Comparison of ENCODE assay signal across 11 cellular contexts in the genomic region with DNA sequence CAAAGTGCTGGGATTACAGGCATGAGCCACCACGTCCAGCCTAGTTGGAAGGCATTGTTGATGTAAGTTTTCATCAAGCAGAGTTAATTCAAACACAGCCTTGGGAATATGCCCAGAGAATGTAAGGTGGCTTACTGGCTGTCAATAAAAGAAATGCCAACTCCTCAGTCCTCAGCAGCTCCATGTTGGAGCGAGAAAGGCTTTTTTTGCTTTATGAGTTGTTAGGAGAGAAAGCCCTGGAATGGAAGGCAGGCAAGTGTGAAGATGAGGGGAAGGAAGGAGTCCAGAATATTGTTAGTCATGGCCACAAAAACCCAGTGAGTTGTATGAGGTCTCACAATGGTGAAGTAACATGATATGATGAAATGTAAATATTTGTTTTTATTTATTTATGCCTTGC. TPM values are rescaled to one million over a fixed set of nuclear protein-coding genes. Genes with fewer than 3 reads are reported as not detected.
A peak's percentile ranks its signal among the peaks of the same experiment; 100 is the strongest.
DNase-seq lines count a peak whose midpoint lies in the region; ATAC-seq and TF ChIP-seq lines count a peak whose summit lies in the region.
"Had no signal": no experiment of that assay in that cellular context is flagged by ENCODE, and none has a peak within 500 bp of the region (broad histone marks: within the 10 kb centered on the region; RNA-seq: fewer than 3 reads in every experiment).

No MANE protein-coding gene starts in this region.

- TF ChIP-seq CTCF in VCaP (conservative IDR thresholded peaks at IDR 0.05), result no peak
- no peak for TF ChIP-seq CTCF in upper lobe of left lung (IDR thresholded peaks at IDR 0.05)

- H3K27ac Mint-ChIP-seq in activated CD4-positive, alpha-beta memory T cell treated with anti-CD3 and anti-CD28 coated beads for 36 hours, result peak overlapping the region; percentile 11
- no peak overlapping the region for H3K27ac Mint-ChIP-seq in activated CD4-positive, alpha-beta memory T cell treated with anti-CD3 and anti-CD28 coated beads, Interleukin-2, amount 10 ng/mL, durations not matched to agents 7 days and 5 days

- ATAC-seq in left lobe of liver, result peak; percentile 43
- no peak for ATAC-seq in upper lobe of left lung (ENCODE audit: low FRiP score in 2 of 2)
- no peak for ATAC-seq in GM18870 (IDR thresholded peaks at IDR 0.05; ENCODE audit: unreplicated experiment)
- no peak for ATAC-seq in right cardiac atrium
- ATAC-seq: mucosa of descending colon had no signal

- H3K9me3 ChIP-seq in upper lobe of left lung (no peaks in the 10 kb centered on the region), right cardiac atrium (ENCODE audit: control insufficient read depth, low read length) (no peaks in the 10 kb centered on the region)
- H3K9me3 ChIP-seq: mucosa of descending colon had no signal

- H3K9me3 Mint-ChIP-seq in activated CD4-positive, alpha-beta memory T cell treated with anti-CD3 and anti-CD28 coated beads for 36 hours, result no peaks in the 10 kb centered on the region
- no peaks in the 10 kb centered on the region for H3K9me3 Mint-ChIP-seq in activated CD4-positive, alpha-beta memory T cell treated with anti-CD3 and anti-CD28 coated beads, Interleukin-2, amount 10 ng/mL, durations not matched to agents 7 days and 5 days

- TF ChIP-seq EP300 in upper lobe of left lung (IDR thresholded peaks at IDR 0.05), result no peak

- H3K27me3 ChIP-seq in upper lobe of left lung, result no peaks in the 10 kb centered on the region
- no peaks in the 10 kb centered on the region for H3K27me3 ChIP-seq in right cardiac atrium (ENCODE audit: control insufficient read depth, insufficient read depth)

- H3K27me3 Mint-ChIP-seq in activated CD4-positive, alpha-beta memory T cell treated with anti-CD3 and anti-CD28 coated beads for 36 hours, result no peaks in the 10 kb centered on the region
- no peaks in the 10 kb centered on the region for H3K27me3 Mint-ChIP-seq in activated CD4-positive, alpha-beta memory T cell treated with anti-CD3 and anti-CD28 coated beads, Interleukin-2, amount 10 ng/mL, durations not matched to agents 7 days and 5 days

- H3K27ac ChIP-seq in VCaP, result peak overlapping the region; percentile 47
- H3K27ac ChIP-seq in upper lobe of left lung, result peak overlapping the region in 3 of 4 donors; percentile 23 to 40 (median 33)
- no peak overlapping the region for H3K27ac ChIP-seq in right cardiac atrium (ENCODE audit: low read length)

- H3K4me1 Mint-ChIP-seq in activated CD4-positive, alpha-beta memory T cell treated with anti-CD3 and anti-CD28 coated beads for 36 hours (ENCODE audit: low read depth), result peaks cover 78% of the 10 kb centered on the region
- H3K4me1 Mint-ChIP-seq in activated CD4-positive, alpha-beta memory T cell treated with anti-CD3 and anti-CD28 coated beads, Interleukin-2, amount 10 ng/mL, durations not matched to agents 7 days and 5 days, result peaks cover 55% of the 10 kb centered on the region

- no peak for DNase-seq in activated CD4-positive, alpha-beta memory T cell treated with anti-CD3 and anti-CD28 coated beads for 36 hours
- DNase-seq in activated CD4-positive, alpha-beta memory T cell treated with anti-CD3 and anti-CD28 coated beads, Interleukin-2, amount 10 ng/mL, durations not matched to agents 7 days and 5 days, result no peak
- DNase-seq in left lobe of liver (ENCODE audit: low spot score) (no peak), upper lobe of left lung (no peak), NCI-H524 (lab: John Stamatoyannopoulos, UW) (no peak), right cardiac atrium (no peak)
- DNase-seq: activated gamma-delta T cell, mucosa of descending colon, NCI-H2081 had no signal

- TF ChIP-seq POLR2A in upper lobe of left lung (IDR thresholded peaks at IDR 0.05), result no peak

- H3K4me3 ChIP-seq in upper lobe of left lung, result no peak overlapping the region
- no peak overlapping the region for H3K4me3 ChIP-seq in right cardiac atrium (ENCODE audit: low read length)
- H3K4me3 ChIP-seq: mucosa of descending colon had no signal

- POLR2A ChIA-PET in activated CD4-positive, alpha-beta memory T cell treated with anti-CD3 and anti-CD28 coated beads for 36 hours (lab: Charles Lee), result interaction anchor here (0.8 to 1.3 kb wide), 2 partner anchors 18 to 37 kb away, joined by 3 to 4 read pairs; no protein-coding TSS in a partner anchor
- POLR2A ChIA-PET in activated CD4-positive, alpha-beta memory T cell treated with anti-CD3 and anti-CD28 coated beads, Interleukin-2, amount 10 ng/mL, durations not matched to agents 7 days and 5 days (lab: Charles Lee), result no interaction called here

- peaks cover 1% of the 10 kb centered on the region for H3K36me3 Mint-ChIP-seq in activated CD4-positive, alpha-beta memory T cell treated with anti-CD3 and anti-CD28 coated beads for 36 hours
- peaks cover 9% of the 10 kb centered on the region for H3K36me3 Mint-ChIP-seq in activated CD4-positive, alpha-beta memory T cell treated with anti-CD3 and anti-CD28 coated beads, Interleukin-2, amount 10 ng/mL, durations not matched to agents 7 days and 5 days (ENCODE audit: low read depth)

- H3K4me1 ChIP-seq in upper lobe of left lung (peaks cover 23 to 55% (median 41%) of the 10 kb centered on the region in 4 donors), right cardiac atrium (ENCODE audit: control insufficient read depth, insufficient read depth, low read length) (peaks cover 15% of the 10 kb centered on the region)

- 45 to 72% methylated on average over 2 of the region's 2 CpGs for WGBS in upper lobe of left lung, 2 donors
- 63% methylated on average over 2 of the region's 2 CpGs for WGBS in right cardiac atrium

- CTCF ChIA-PET in activated CD4-positive, alpha-beta memory T cell treated with anti-CD3 and anti-CD28 coated beads for 36 hours (lab: Charles Lee), result interaction anchor here (0.6 to 1.8 kb wide), 2 partner anchors 256 to 336 kb away, joined by 3 to 6 read pairs; no protein-coding TSS in a partner anchor
- CTCF ChIA-PET in activated CD4-positive, alpha-beta memory T cell treated with anti-CD3 and anti-CD28 coated beads, Interleukin-2, amount 10 ng/mL, durations not matched to agents 7 days and 5 days (lab: Charles Lee), result no interaction called here

- H3K4me3 Mint-ChIP-seq in activated CD4-positive, alpha-beta memory T cell treated with anti-CD3 and anti-CD28 coated beads for 36 hours, result no peak overlapping the region
- no peak overlapping the region for H3K4me3 Mint-ChIP-seq in activated CD4-positive, alpha-beta memory T cell treated with anti-CD3 and anti-CD28 coated beads, Interleukin-2, amount 10 ng/mL, durations not matched to agents 7 days and 5 days

- intact Hi-C loops in activated CD4-positive, alpha-beta memory T cell treated with anti-CD3 and anti-CD28 coated beads for 36 hours (cut with micrococcal nuclease), result loop anchor here (2.0 to 5.0 kb wide), 2 partner anchors 18 to 277 kb away; partner anchors contain the start of gene RFX8
- intact Hi-C loops in right cardiac atrium (cut with DNase I), result loop anchor here in 1 of 4 donors (10.0 kb wide), 1 partner anchor 50 kb away; no protein-coding TSS in a partner anchor

- H3K36me3 ChIP-seq in upper lobe of left lung, result no peaks in the 10 kb centered on the region

RNA-seq across cellular contexts. Expression of gene MAP4K4, which starts 57.1 kb away (rescaled TPM):
- total RNA-seq in activated CD4-positive, alpha-beta memory T cell treated with anti-CD3 and anti-CD28 coated beads for 36 hours, result 10 to 100 TPM; 42.1 to 43.4 TPM
- 10 to 100 TPM; 71.6 to 77.5 TPM for total RNA-seq in activated CD4-positive, alpha-beta memory T cell treated with anti-CD3 and anti-CD28 coated beads, Interleukin-2, amount 10 ng/mL, durations not matched to agents 7 days and 5 days
- total RNA-seq in left lobe of liver (30.2 TPM), upper lobe of left lung (10 to 100 TPM; 49.8 to 88.0 (median 56.4) TPM), right cardiac atrium (10 to 100 TPM; 56.4 to 64.5 (median 61.8) TPM)
- 30.8 TPM for polyA plus RNA-seq in right cardiac atrium
